12 cellular contexts compared by ENCODE assay signal in the genomic region with DNA sequence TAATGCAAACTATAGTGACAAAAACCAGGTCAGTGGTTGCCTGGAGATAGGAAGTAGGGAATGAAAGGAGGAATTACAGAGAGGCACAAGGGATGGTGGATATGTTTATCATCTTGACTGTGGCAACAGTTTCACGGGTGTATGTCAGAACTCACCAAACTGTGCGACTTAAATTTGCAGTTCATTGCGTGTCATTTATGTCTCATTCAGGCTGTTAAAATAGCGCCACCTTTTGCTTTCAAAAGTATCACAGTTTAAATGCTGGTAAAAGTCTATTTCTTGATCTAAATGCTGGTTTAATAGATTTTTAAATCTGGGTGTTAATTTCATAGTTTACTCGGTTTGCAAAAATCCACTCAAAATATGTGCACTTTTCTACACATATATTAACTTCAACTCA. TPM values are rescaled to one million over a fixed set of nuclear protein-coding genes. Genes with fewer than 3 reads are reported as not detected.
A peak's percentile ranks its signal among the peaks of the same experiment; 100 is the strongest.
DNase-seq lines count a peak whose midpoint lies in the region; ATAC-seq and TF ChIP-seq lines count a peak whose summit lies in the region.
"Had no signal": no experiment of that assay in that cellular context is flagged by ENCODE, and none has a peak within 500 bp of the region (broad histone marks: within the 10 kb centered on the region; RNA-seq: fewer than 3 reads in every experiment).

No MANE protein-coding gene starts in this region.

- DNase-seq in Kasumi-1 (lab: John Stamatoyannopoulos, UW) = peak; percentile 9 to 20
- DNase-seq in brain microvascular endothelial cell = no peak
- DNase-seq in mesenchymal stem cell = peak; percentile 4
- DNase-seq in activated naive CD4-positive, alpha-beta T cell treated with anti-CD3 and anti-CD28 coated beads for 36 hours = no peak
- no peak for DNase-seq in activated CD4-positive, alpha-beta T cell treated with anti-CD3 and anti-CD28 coated beads, Interleukin-2, amount 50 U/mL, for 4 hours
- DNase-seq: central memory CD4-positive, alpha-beta T cell; DMS153; stimulated activated naive CD8-positive, alpha-beta T cell treated with anti-CD3 and anti-CD28 coated beads, Interleukin-15, Interleukin-2, amounts not matched to agents 100 U/mL and 50 U/mL, for 24 hours had no signal

- no peaks in the 10 kb centered on the region for H3K9me3 Mint-ChIP-seq in activated naive CD4-positive, alpha-beta T cell treated with anti-CD3 and anti-CD28 coated beads for 36 hours
- H3K9me3 Mint-ChIP-seq: T-helper 2 cell treated with Interferon-gamma antibody and Interleukin-4, amounts not matched to agents 5 μg/mL and 100 μg/mL, for 36 hours had no signal

- H3K4me3 Mint-ChIP-seq in activated naive CD4-positive, alpha-beta T cell treated with anti-CD3 and anti-CD28 coated beads for 36 hours = no peak overlapping the region
- H3K4me3 Mint-ChIP-seq: T-helper 2 cell treated with Interferon-gamma antibody and Interleukin-4, amounts not matched to agents 5 μg/mL and 100 μg/mL, for 36 hours had no signal

- H3K4me1 ChIP-seq in DOHH2 (ENCODE audit: control insufficient read depth, low read length) (no peaks in the 10 kb centered on the region), mesenchymal stem cell (ENCODE audit: control insufficient read depth, insufficient read depth, low read depth, low read length) (no peaks in the 10 kb centered on the region)

- no peak overlapping the region for H3K4ac ChIP-seq in mesenchymal stem cell (ENCODE audit: low read depth in 1 of 2, low read length in 2 of 2)

- no peak overlapping the region for H2BK15ac ChIP-seq in mesenchymal stem cell (ENCODE audit: low read depth, poor library complexity, severe bottlenecking)

- no peak overlapping the region for H4K8ac ChIP-seq in mesenchymal stem cell (ENCODE audit: low read length)

- in situ Hi-C loops in brain microvascular endothelial cell (cut with HindIII; ENCODE audit: low pct_ligation_motif_present, low sequenced_read_pairs) = no loop called here

- no peak overlapping the region for H2AK5ac ChIP-seq in mesenchymal stem cell (ENCODE audit: low read length, severe bottlenecking)

- no peak overlapping the region for H3K9ac ChIP-seq in mesenchymal stem cell (ENCODE audit: low read length)

- H3K27ac Mint-ChIP-seq in activated naive CD4-positive, alpha-beta T cell treated with anti-CD3 and anti-CD28 coated beads for 36 hours = no peak overlapping the region
- H3K27ac Mint-ChIP-seq: T-helper 2 cell treated with Interferon-gamma antibody and Interleukin-4, amounts not matched to agents 5 μg/mL and 100 μg/mL, for 36 hours had no signal

- no peaks in the 10 kb centered on the region for H3K36me3 Mint-ChIP-seq in activated naive CD4-positive, alpha-beta T cell treated with anti-CD3 and anti-CD28 coated beads for 36 hours (ENCODE audit: low read depth)

- no peaks in the 10 kb centered on the region for H3K9me3 ChIP-seq in DOHH2 (ENCODE audit: control insufficient read depth, insufficient read depth, low read length)
- H3K9me3 ChIP-seq in mesenchymal stem cell (ENCODE audit: control insufficient read depth, low read length) = no peaks in the 10 kb centered on the region

- H4K20me1 ChIP-seq in DOHH2 (ENCODE audit: control insufficient read depth, insufficient read depth, low read depth, low read length) = no peaks in the 10 kb centered on the region

- CTCF ChIA-PET in activated naive CD4-positive, alpha-beta T cell treated with anti-CD3 and anti-CD28 coated beads for 36 hours (lab: Charles Lee) = interaction anchor here (1.4 kb wide), 1 partner anchor 65 kb away, joined by 4 read pairs; no protein-coding TSS in a partner anchor

- intact Hi-C loops in activated naive CD4-positive, alpha-beta T cell treated with anti-CD3 and anti-CD28 coated beads for 36 hours (cut with micrococcal nuclease) = loop anchor here (2.0 kb wide), 1 partner anchor 66 kb away; no protein-coding TSS in a partner anchor

- H3K23ac ChIP-seq in mesenchymal stem cell (ENCODE audit: low read length in 2 of 2) = no peak overlapping the region

- H3K4me2 ChIP-seq in DOHH2 (ENCODE audit: low read length) = no peak overlapping the region
- H3K4me2 ChIP-seq in mesenchymal stem cell (ENCODE audit: low read length, poor library complexity, severe bottlenecking) = no peak overlapping the region

- no peak overlapping the region for H2AFZ ChIP-seq in mesenchymal stem cell (ENCODE audit: low read depth, low read length)

- H3K4me3 ChIP-seq in DOHH2 (ENCODE audit: low read length) (no peak overlapping the region), brain microvascular endothelial cell (ENCODE audit: low read depth, low read length) (no peak overlapping the region), mesenchymal stem cell (ENCODE audit: insufficient read depth in 1 of 2, low read depth in 1 of 2, low read length in 2 of 2) (no peak overlapping the region)

- TF ChIP-seq CTCF in DOHH2 (IDR thresholded peaks at IDR 0.05; ENCODE audit: low read depth, low read length, poor library complexity, severe bottlenecking) = peak; percentile 65
- peak; percentile 38 for TF ChIP-seq CTCF in brain microvascular endothelial cell (IDR thresholded peaks at IDR 0.05; ENCODE audit: low read depth, low read length, missing control alignments)

- H3K27me3 ChIP-seq in DOHH2 (ENCODE audit: control insufficient read depth, low read length) = peaks cover 16% of the 10 kb centered on the region
- no peaks in the 10 kb centered on the region for H3K27me3 ChIP-seq in brain microvascular endothelial cell (replicated peaks)
- H3K27me3 ChIP-seq in mesenchymal stem cell (ENCODE audit: control insufficient read depth in 1 of 2, insufficient read depth in 1 of 2, low read length in 2 of 2) = no peaks in the 10 kb centered on the region

- H3F3A ChIP-seq in DOHH2 (ENCODE audit: control insufficient read depth, insufficient read depth) = no peaks in the 10 kb centered on the region

- H3K36me3 ChIP-seq in DOHH2 (ENCODE audit: control insufficient read depth, low read length) (no peaks in the 10 kb centered on the region), brain microvascular endothelial cell (replicated peaks) (no peaks in the 10 kb centered on the region), mesenchymal stem cell (ENCODE audit: control insufficient read depth in 1 of 2, insufficient read depth in 2 of 2, low read depth in 1 of 2, low read length in 2 of 2) (no peaks in the 10 kb centered on the region)

- H2BK5ac ChIP-seq in mesenchymal stem cell (ENCODE audit: low read depth, low read length, poor library complexity, severe bottlenecking) = no peak overlapping the region

- no peak overlapping the region for H3K14ac ChIP-seq in mesenchymal stem cell (ENCODE audit: low read length in 2 of 2)

- ATAC-seq in GM19328 (IDR thresholded peaks at IDR 0.05; ENCODE audit: unreplicated experiment) = no peak
- no peak for ATAC-seq in HG02981 (IDR thresholded peaks at IDR 0.05; ENCODE audit: unreplicated experiment)
- ATAC-seq: stimulated activated naive CD8-positive, alpha-beta T cell treated with anti-CD3 and anti-CD28 coated beads, Interleukin-15, Interleukin-2, amounts not matched to agents 100 U/mL and 50 U/mL, for 24 hours had no signal

- 36% methylated on average over 4 of the region's 5 CpGs for WGBS in mesenchymal stem cell

- H3K4me1 Mint-ChIP-seq in activated naive CD4-positive, alpha-beta T cell treated with anti-CD3 and anti-CD28 coated beads for 36 hours (ENCODE audit: low read depth) = no peaks in the 10 kb centered on the region

- no peaks in the 10 kb centered on the region for H3K79me1 ChIP-seq in mesenchymal stem cell (replicated peaks; ENCODE audit: low read length, poor library complexity, severe bottlenecking)

- no peak overlapping the region for H2BK12ac ChIP-seq in mesenchymal stem cell (ENCODE audit: low read length in 2 of 2)

- no peaks in the 10 kb centered on the region for H3K9me2 ChIP-seq in DOHH2 (replicated peaks; ENCODE audit: control insufficient read depth, low read length)

- H3K79me2 ChIP-seq in DOHH2 (ENCODE audit: control insufficient read depth, low read length) = no peaks in the 10 kb centered on the region

- no peak overlapping the region for H4K91ac ChIP-seq in mesenchymal stem cell (ENCODE audit: low read length)

- H2BK120ac ChIP-seq in mesenchymal stem cell (ENCODE audit: low read depth, low read length) = no peak overlapping the region

- peaks cover 1% of the 10 kb centered on the region for H3K27me3 Mint-ChIP-seq in activated naive CD4-positive, alpha-beta T cell treated with anti-CD3 and anti-CD28 coated beads for 36 hours (ENCODE audit: low read depth)

- H3K18ac ChIP-seq in mesenchymal stem cell (ENCODE audit: low read depth in 1 of 2, low read length in 2 of 2) = no peak overlapping the region

- H3K27ac ChIP-seq in DOHH2 (ENCODE audit: low read depth, low read length) = no peak overlapping the region
- no peak overlapping the region for H3K27ac ChIP-seq in brain microvascular endothelial cell
- no peak overlapping the region for H3K27ac ChIP-seq in mesenchymal stem cell (ENCODE audit: low read length, poor library complexity, severe bottlenecking)

RNA-seq across cellular contexts. Expression of a gene that starts 51.0 kb away (rescaled TPM):
- polyA plus RNA-seq in mesenchymal stem cell (2013, experiment 1 of 2) = not detected
- polyA plus RNA-seq in mesenchymal stem cell (2013, experiment 2 of 2) = not detected
- total RNA-seq in activated naive CD4-positive, alpha-beta T cell treated with anti-CD3 and anti-CD28 coated beads for 36 hours = not detected

Comparison
In these comparisons a context has a peak if more than half of its experiments do, and no peak if none do; other contexts are left out.
1. DNase-seq: peak in Kasumi-1 (2 of 2) and mesenchymal stem cell (single experiment); none in brain microvascular endothelial cell (single experiment), activated naive CD4-positive, alpha-beta T cell treated with anti-CD3 and anti-CD28 coated beads for 36 hours (single experiment) and activated CD4-positive, alpha-beta T cell treated with anti-CD3 and anti-CD28 coated beads, Interleukin-2, amount 50 U/mL, for 4 hours (0 of 2).